In genomic region chr16:54923055-54923473, GRCh38 we compare ENCODE assay signal across 19 cellular contexts. TPM values are rescaled to one million over a fixed set of nuclear protein-coding genes. Genes with fewer than 3 reads are reported as not detected.
DNase-seq lines count a peak whose midpoint lies in the region; ATAC-seq and TF ChIP-seq lines count a peak whose summit lies in the region.
"Had no signal": no experiment of that assay in that cellular context is flagged by ENCODE, and none has a peak within 500 bp of the region (broad histone marks: within the 10 kb centered on the region; RNA-seq: fewer than 3 reads in every experiment).

No MANE protein-coding gene starts in this region.

- no peaks in the 10 kb centered on the region for H3K9me3 ChIP-seq in A673 (ENCODE audit: low read depth, low read length, poor library complexity, severe bottlenecking)
- no peaks in the 10 kb centered on the region for H3K9me3 ChIP-seq in Panc1 (ENCODE audit: control insufficient read depth, insufficient read depth, low read depth, low read length)
- H3K9me3 ChIP-seq: neutrophil, thoracic aorta had no signal

- DNase-seq in A673 (ENCODE audit: low spot score), result peak; percentile 31
- peak; percentile 85 for DNase-seq in KBM-7
- no peak for DNase-seq in Panc1 (ENCODE audit: low read depth, low spot score)
- peak in 1 of 2 donors; percentile 47 for DNase-seq in foreskin keratinocyte
- DNase-seq in globus pallidus (ENCODE audit: low spot score), result no peak
- DNase-seq in foreskin fibroblast, result no peak
- DNase-seq in germinal center (ENCODE audit: low spot score), result no peak
- DNase-seq: activated CD4-positive, alpha-beta T cell treated with anti-CD3 and anti-CD28 coated beads for 36 hours; activated naive CD8-positive, alpha-beta T cell treated with anti-CD3 and anti-CD28 coated beads, Interleukin-2, amount 10 ng/mL, durations not matched to agents 7 days and 5 days; cortex of kidney; H9; NCI-H2029; retina had no signal

- H3K4me3 ChIP-seq in A673 (ENCODE audit: low read depth, low read length, poor library complexity, severe bottlenecking) (no peak overlapping the region), Panc1 (ENCODE audit: low read depth in 2 of 2, low read length in 2 of 2) (no peak overlapping the region), foreskin fibroblast (ENCODE audit: low read depth in 1 of 2, low read length in 2 of 2) (no peak overlapping the region)
- H3K4me3 ChIP-seq: thoracic aorta had no signal

- BruUV-seq in A673 (replicated peaks; lab: Mats Ljungman, UMichigan) (no TSS peak), Panc1 (replicated peaks; lab: Mats Ljungman, UMichigan) (no TSS peak)

- H3K27ac ChIP-seq in A673 (ENCODE audit: low read depth, low read length, poor library complexity, severe bottlenecking) (peak overlapping the region; percentile 21), Panc1 (ENCODE audit: low read length) (0 out of 2 replicates have a peak overlapping the region, but pooled peaks have one; percentile 12), foreskin keratinocyte (no peak overlapping the region)
- H3K27ac ChIP-seq: neutrophil, thoracic aorta had no signal

- TF ChIP-seq CTCF in A673 (conservative IDR thresholded peaks at IDR 0.05; ENCODE audit: low read depth, low read length), result no peak
- TF ChIP-seq CTCF in Panc1 (IDR thresholded peaks at IDR 0.05), result no peak
- TF ChIP-seq CTCF in foreskin keratinocyte (conservative IDR thresholded peaks at IDR 0.05), result no peak
- no peak for TF ChIP-seq CTCF in foreskin fibroblast (IDR thresholded peaks at IDR 0.05; ENCODE audit: low read depth, low read length)

- ATAC-seq in Panc1 (no peak), foreskin keratinocyte (peak; percentile 38), GM18517 (IDR thresholded peaks at IDR 0.05; ENCODE audit: unreplicated experiment) (no peak)
- ATAC-seq: activated CD4-positive, alpha-beta T cell treated with anti-CD3 and anti-CD28 coated beads for 36 hours; activated T-helper 17 cell treated with anti-CD3 and anti-CD28 coated beads, Interleukin-2, amount 50 U/mL, for 72 hours; stimulated activated effector memory CD8-positive, alpha-beta T cell treated with anti-CD3 and anti-CD28 coated beads, Interleukin-12 subunit alpha, Interleukin-12 subunit beta, amount 100 ng/mL, for 72 hours had no signal

- POLR2A ChIA-PET in A673 (lab: Charles Lee; ENCODE audit: low non-redundant PET) (no interaction called here), Panc1 (lab: Charles Lee) (no interaction called here)

- H3K27me3 ChIP-seq in A673 (replicated peaks; ENCODE audit: insufficient read depth, low read depth, low read length, poor library complexity) (no peaks in the 10 kb centered on the region), Panc1 (ENCODE audit: control insufficient read depth, insufficient read depth, low read length) (no peaks in the 10 kb centered on the region), foreskin keratinocyte (no peaks in the 10 kb centered on the region)

- CTCF ChIA-PET in A673 (lab: Charles Lee) (no interaction called here), Panc1 (lab: Charles Lee) (no interaction called here)

- H3K36me3 ChIP-seq in A673 (ENCODE audit: insufficient read depth, low read length, poor library complexity, severe bottlenecking) (peaks cover 31% of the 10 kb centered on the region), Panc1 (ENCODE audit: control insufficient read depth, insufficient read depth, low read length) (no peaks in the 10 kb centered on the region; the same call in 1 of the 2 replicates)
- H3K36me3 ChIP-seq: neutrophil, thoracic aorta had no signal

- H3K4me1 ChIP-seq in A673 (ENCODE audit: insufficient read depth, low read length, poor library complexity, severe bottlenecking) (peaks cover 53% of the 10 kb centered on the region), Panc1 (ENCODE audit: control insufficient read depth, insufficient read depth, low read length) (peaks cover 11% of the 10 kb centered on the region; the same call in 1 of the 2 replicates), foreskin keratinocyte (peaks cover 17% of the 10 kb centered on the region)

- in situ Hi-C loops in KBM-7 (cut with MboI; ENCODE audit: low pct_unique_long_range_greater_than_20kb, low sequenced_read_pairs) (no loop called here), Panc1 (cut with HindIII; ENCODE audit: low pct_unique_long_range_greater_than_20kb, low sequenced_read_pairs) (no loop called here)

- intact Hi-C loops in A673 (cut with micrococcal nuclease; ENCODE audit: unreplicated experiment) (loop anchor here (10.0 kb wide), 4 partner anchors 288 to 1218 kb away; partner anchors contain the start of genes FTO and RPGRIP1L), Panc1 (cut with micrococcal nuclease; ENCODE audit: unreplicated experiment) (no loop called here)

RNA-seq across cellular contexts. Expression of gene IRX5, which starts 7.6 kb away (rescaled TPM):
- total RNA-seq in A673 (2021), result 9.0 and 9.3 TPM in 2 replicates
- total RNA-seq in Panc1 (2021; ENCODE audit: unreplicated experiment), result 2.7 TPM
- polyA plus RNA-seq in Panc1 (2012; ENCODE audit: insufficient read length), result 1.8 TPM
- total RNA-seq in foreskin keratinocyte, result 4.5 and 4.8 TPM in 2 replicates
- 3.0 and 3.6 TPM in 2 replicates for polyA plus RNA-seq in foreskin keratinocyte
- total RNA-seq: activated CD4-positive, alpha-beta T cell treated with anti-CD3 and anti-CD28 coated beads for 36 hours; activated naive CD8-positive, alpha-beta T cell treated with anti-CD3 and anti-CD28 coated beads, Interleukin-2, amount 10 ng/mL, durations not matched to agents 7 days and 5 days had no signal
- polyA plus RNA-seq: AG04450 had no signal

Comparison
In these comparisons a context has a peak if more than half of its experiments do, and no peak if none do; other contexts are left out.
1. DNase-seq: peak in A673 (single experiment) and KBM-7 (single experiment); none in Panc1 (single experiment), globus pallidus (single experiment), foreskin fibroblast (0 of 2) and germinal center (single experiment).